16 cellular contexts compared by ENCODE assay signal in genomic region chr4:9875516-9875915, GRCh38.
"Had no signal": no experiment of that assay in that cellular context is flagged by ENCODE, and none has a peak within 500 bp of the region (broad histone marks: within the 10 kb centered on the region; RNA-seq: fewer than 3 reads in every experiment).

No MANE protein-coding gene starts in this region.

- H3K27ac Mint-ChIP-seq: activated CD4-positive, alpha-beta T cell treated with anti-CD3 and anti-CD28 coated beads, Interleukin-2, amount 10 ng/mL, durations not matched to agents 24 days and 14 days; activated T-helper 1 cell treated with anti-CD3 and anti-CD28 coated beads, Interleukin-12 subunit alpha, Interleukin-12 subunit beta, Interleukin-2, Interleukin-4 antibody, amounts not matched to agents 30 ng/mL and 10 ng/mL and 1 ng/mL, durations not matched to agents 14 hours and 24 hours and 36 hours; T-helper 2 cell treated with Interferon-gamma antibody and Interleukin-4, amounts not matched to agents 5 μg/mL and 100 μg/mL, for 36 hours had no signal

- H3K36me3 ChIP-seq: heart left ventricle, sigmoid colon, stomach, thoracic aorta had no signal

- DNase-seq: activated CD4-positive, alpha-beta T cell treated with anti-CD3 and anti-CD28 coated beads, Interleukin-2, amount 10 ng/mL, durations not matched to agents 24 days and 14 days; activated CD4-positive, CD25-positive, alpha-beta regulatory T cell; activated naive CD4-positive, alpha-beta T cell; aorta; effector memory CD4-positive, alpha-beta T cell; heart left ventricle; midbrain; sigmoid colon; spleen; stomach had no signal

- H3K27me3 ChIP-seq: sigmoid colon, spleen, stomach had no signal

- H3K4me3 Mint-ChIP-seq: activated CD4-positive, alpha-beta T cell treated with anti-CD3 and anti-CD28 coated beads, Interleukin-2, amount 10 ng/mL, durations not matched to agents 24 days and 14 days; activated T-helper 1 cell treated with anti-CD3 and anti-CD28 coated beads, Interleukin-12 subunit alpha, Interleukin-12 subunit beta, Interleukin-2, Interleukin-4 antibody, amounts not matched to agents 30 ng/mL and 10 ng/mL and 1 ng/mL, durations not matched to agents 14 hours and 24 hours and 36 hours; neural crest cell; T-helper 2 cell treated with Interferon-gamma antibody and Interleukin-4, amounts not matched to agents 5 μg/mL and 100 μg/mL, for 36 hours had no signal

- H3K9me3 Mint-ChIP-seq: activated T-helper 1 cell treated with anti-CD3 and anti-CD28 coated beads, Interleukin-12 subunit alpha, Interleukin-12 subunit beta, Interleukin-2, Interleukin-4 antibody, amounts not matched to agents 30 ng/mL and 10 ng/mL and 1 ng/mL, durations not matched to agents 14 hours and 24 hours and 36 hours; neural crest cell; T-helper 2 cell treated with Interferon-gamma antibody and Interleukin-4, amounts not matched to agents 5 μg/mL and 100 μg/mL, for 36 hours had no signal

- H3K4me3 ChIP-seq: heart left ventricle, lung, sigmoid colon, spleen, stomach, thoracic aorta had no signal

- ATAC-seq: heart left ventricle had no signal

- H3K4me1 Mint-ChIP-seq: activated CD4-positive, alpha-beta T cell treated with anti-CD3 and anti-CD28 coated beads, Interleukin-2, amount 10 ng/mL, durations not matched to agents 24 days and 14 days; neural crest cell had no signal

- H3K4me1 ChIP-seq: sigmoid colon, spleen, stomach had no signal

- H3K27ac ChIP-seq: epithelial cell of prostate, heart left ventricle, sigmoid colon, spleen, stomach, thoracic aorta had no signal

- H3K9me3 ChIP-seq: heart left ventricle, sigmoid colon, spleen, stomach, thoracic aorta had no signal
